ENCODE assay signal across 1 cellular context in the genomic region with DNA sequence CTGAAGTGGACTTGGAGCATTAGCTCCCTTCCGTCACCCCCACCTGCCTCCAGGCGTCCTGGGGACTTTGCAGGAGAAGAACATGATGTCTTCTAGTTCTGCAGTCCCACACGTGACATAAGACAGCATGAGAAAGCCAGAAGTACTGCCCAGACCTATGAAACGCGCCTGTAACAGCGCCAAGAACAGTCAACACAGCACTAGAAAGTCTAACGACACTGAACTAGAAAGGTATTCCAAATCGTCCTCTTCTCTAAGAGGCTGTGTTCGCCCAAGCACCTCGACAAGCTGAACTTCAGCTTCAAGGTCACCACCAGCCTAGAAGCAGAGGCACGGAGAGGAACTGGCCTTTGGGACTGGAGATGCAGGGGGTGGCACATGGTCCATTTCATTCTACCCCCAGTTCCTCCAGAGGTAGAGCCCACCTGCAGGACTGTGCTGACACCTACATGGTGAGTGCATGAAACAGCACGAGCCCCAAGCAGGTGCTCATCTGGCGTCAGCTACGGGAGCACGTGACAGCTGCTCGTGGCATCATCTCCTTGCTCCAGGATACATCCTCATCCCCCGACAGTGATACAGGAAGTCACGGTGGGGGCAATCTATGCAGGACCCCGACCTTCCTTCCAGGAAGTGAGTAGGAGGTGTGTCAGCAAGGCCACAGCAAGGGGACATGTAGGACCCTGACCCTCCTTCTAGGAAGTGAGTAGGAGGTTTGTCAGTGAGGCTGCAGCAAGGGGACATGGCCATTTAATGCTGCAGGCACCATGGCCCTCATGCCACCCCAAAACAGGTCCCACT.
TF ChIP-seq lines count a peak whose summit lies in the region.

No MANE protein-coding gene starts in this region.

TF ChIP-seq in liver, 16 proteins besides CTCF, POLR2A, EP300 and RAD21 (continued from another document):
- TF ChIP-seq, protein P1, sequence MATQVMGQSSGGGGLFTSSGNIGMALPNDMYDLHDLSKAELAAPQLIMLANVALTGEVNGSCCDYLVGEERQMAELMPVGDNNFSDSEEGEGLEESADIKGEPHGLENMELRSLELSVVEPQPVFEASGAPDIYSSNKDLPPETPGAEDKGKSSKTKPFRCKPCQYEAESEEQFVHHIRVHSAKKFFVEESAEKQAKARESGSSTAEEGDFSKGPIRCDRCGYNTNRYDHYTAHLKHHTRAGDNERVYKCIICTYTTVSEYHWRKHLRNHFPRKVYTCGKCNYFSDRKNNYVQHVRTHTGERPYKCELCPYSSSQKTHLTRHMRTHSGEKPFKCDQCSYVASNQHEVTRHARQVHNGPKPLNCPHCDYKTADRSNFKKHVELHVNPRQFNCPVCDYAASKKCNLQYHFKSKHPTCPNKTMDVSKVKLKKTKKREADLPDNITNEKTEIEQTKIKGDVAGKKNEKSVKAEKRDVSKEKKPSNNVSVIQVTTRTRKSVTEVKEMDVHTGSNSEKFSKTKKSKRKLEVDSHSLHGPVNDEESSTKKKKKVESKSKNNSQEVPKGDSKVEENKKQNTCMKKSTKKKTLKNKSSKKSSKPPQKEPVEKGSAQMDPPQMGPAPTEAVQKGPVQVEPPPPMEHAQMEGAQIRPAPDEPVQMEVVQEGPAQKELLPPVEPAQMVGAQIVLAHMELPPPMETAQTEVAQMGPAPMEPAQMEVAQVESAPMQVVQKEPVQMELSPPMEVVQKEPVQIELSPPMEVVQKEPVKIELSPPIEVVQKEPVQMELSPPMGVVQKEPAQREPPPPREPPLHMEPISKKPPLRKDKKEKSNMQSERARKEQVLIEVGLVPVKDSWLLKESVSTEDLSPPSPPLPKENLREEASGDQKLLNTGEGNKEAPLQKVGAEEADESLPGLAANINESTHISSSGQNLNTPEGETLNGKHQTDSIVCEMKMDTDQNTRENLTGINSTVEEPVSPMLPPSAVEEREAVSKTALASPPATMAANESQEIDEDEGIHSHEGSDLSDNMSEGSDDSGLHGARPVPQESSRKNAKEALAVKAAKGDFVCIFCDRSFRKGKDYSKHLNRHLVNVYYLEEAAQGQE (IDR thresholded peaks at IDR 0.05) = no peak
- TF ChIP-seq HNF4G (IDR thresholded peaks at IDR 0.05) = no peak
- TF ChIP-seq, protein P2, sequence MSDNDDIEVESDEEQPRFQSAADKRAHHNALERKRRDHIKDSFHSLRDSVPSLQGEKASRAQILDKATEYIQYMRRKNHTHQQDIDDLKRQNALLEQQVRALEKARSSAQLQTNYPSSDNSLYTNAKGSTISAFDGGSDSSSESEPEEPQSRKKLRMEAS (IDR thresholded peaks at IDR 0.05) = no peak
